In the genomic region with DNA sequence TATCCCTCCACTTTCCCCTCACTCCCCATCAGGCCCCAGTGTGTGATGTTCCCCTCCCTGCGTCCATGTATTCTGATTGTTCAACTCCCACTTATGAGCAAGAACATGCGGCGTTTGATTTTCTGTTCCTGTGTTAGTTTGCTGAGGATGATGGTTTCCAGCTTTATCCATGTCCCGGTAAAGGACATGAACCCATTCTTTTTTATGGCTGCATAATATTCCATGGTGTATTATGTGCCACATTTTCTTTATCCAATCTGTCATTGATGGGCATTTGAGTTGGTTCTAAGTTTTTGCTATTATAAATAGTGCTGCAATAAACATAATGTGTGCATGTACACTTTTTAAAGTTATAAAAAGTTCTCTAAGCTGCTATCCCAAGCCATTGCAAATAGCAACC, we compare ENCODE assay signal across 29 cellular contexts.
"Had no signal": no experiment of that assay in that cellular context is flagged by ENCODE, and none has a peak within 500 bp of the region (broad histone marks: within the 10 kb centered on the region; RNA-seq: fewer than 3 reads in every experiment).

No MANE protein-coding gene starts in this region.

- H3K4me1 ChIP-seq: esophagus squamous epithelium, neural progenitor cell, parathyroid adenoma, right atrium auricular region had no signal

- FAIRE-seq: bronchial epithelial cell, colon, endometrium, frontal cortex, urothelium cell line had no signal

- H3K27ac ChIP-seq: epithelial cell of prostate, esophagus squamous epithelium, neural progenitor cell, parathyroid adenoma, right atrium auricular region, thoracic aorta had no signal

- H3K27me3 ChIP-seq: esophagus squamous epithelium, neural progenitor cell, right atrium auricular region had no signal

- H3K9me3 ChIP-seq: esophagus squamous epithelium, right atrium auricular region, thoracic aorta had no signal

- H3K4me1 Mint-ChIP-seq: neural progenitor cell had no signal

- H3K36me3 ChIP-seq: right atrium auricular region, thoracic aorta had no signal

- ATAC-seq: left cardiac atrium, left ventricle myocardium superior had no signal

- H3K4me2 ChIP-seq: neural progenitor cell, smooth muscle cell had no signal

- H3K4me3 ChIP-seq: esophagus squamous epithelium, neural progenitor cell, right atrium auricular region, smooth muscle cell, thoracic aorta had no signal

- H3K4me3 Mint-ChIP-seq: activated CD4-positive, alpha-beta T cell treated with anti-CD3 and anti-CD28 coated beads for 36 hours; activated naive CD4-positive, alpha-beta T cell treated with anti-CD3 and anti-CD28 coated beads for 36 hours; neural progenitor cell; T-helper 2 cell treated with Interferon-gamma antibody and Interleukin-4, amounts not matched to agents 5 μg/mL and 100 μg/mL, for 36 hours had no signal

- H3K27ac Mint-ChIP-seq: activated naive CD4-positive, alpha-beta T cell treated with anti-CD3 and anti-CD28 coated beads for 36 hours; neural progenitor cell; T-helper 2 cell treated with Interferon-gamma antibody and Interleukin-4, amounts not matched to agents 5 μg/mL and 100 μg/mL, for 36 hours had no signal

- DNase-seq: activated CD4-positive, alpha-beta T cell treated with anti-CD3 and anti-CD28 coated beads for 36 hours; activated CD4-positive, CD25-positive, alpha-beta regulatory T cell; activated effector memory CD4-positive, alpha-beta T cell treated with Interleukin-2 at 50 U/mL for 16 hours; activated naive CD4-positive, alpha-beta T cell treated with anti-CD3 and anti-CD28 coated beads for 36 hours; activated T-cell treated with anti-CD3 and anti-CD28 coated beads for 4 hours; activated T-cell treated with anti-CD3 and anti-CD28 coated beads, Interleukin-2, amount 50 U/mL, for 72 hours; anterior cingulate cortex; dermis blood vessel endothelial cell; effector CD4-positive, alpha-beta T cell; esophagus squamous epithelium; islet precursor cell; left cardiac atrium; left ventricle myocardium superior; occipital lobe; stimulated activated CD4-positive, alpha-beta T cell treated with anti-CD3 and anti-CD28 coated beads, Interleukin-2, amount 100 ng/mL, for 24 hours; stimulated activated naive CD4-positive, alpha-beta T cell; trophoblast cell had no signal

- H3K9ac ChIP-seq: neural progenitor cell, parathyroid adenoma had no signal

- H3K9me3 Mint-ChIP-seq: T-helper 2 cell treated with Interferon-gamma antibody and Interleukin-4, amounts not matched to agents 5 μg/mL and 100 μg/mL, for 36 hours had no signal

- H3K27me3 Mint-ChIP-seq: activated CD4-positive, alpha-beta T cell treated with anti-CD3 and anti-CD28 coated beads for 36 hours had no signal

- H2AFZ ChIP-seq: neural progenitor cell, parathyroid adenoma had no signal
